8 cellular contexts compared by ENCODE assay signal in genomic region chr3:58585005-58585786, GRCh38. TPM values are rescaled to one million over a fixed set of nuclear protein-coding genes. Genes with fewer than 3 reads are reported as not detected.
DNase-seq lines count a peak whose midpoint lies in the region; ATAC-seq and TF ChIP-seq lines count a peak whose summit lies in the region.

No MANE protein-coding gene starts in this region.

- peaks cover 8% of the 10 kb centered on the region for H3K4me1 ChIP-seq in mucosa of stomach (ENCODE audit: control insufficient read depth, insufficient read depth, low read length)

- no peaks in the 10 kb centered on the region for H3K36me3 ChIP-seq in mucosa of stomach (ENCODE audit: control insufficient read depth, insufficient read depth, low read length)

- peak; percentile 71 for TF ChIP-seq CTCF in AG09319 (IDR thresholded peaks at IDR 0.05; ENCODE audit: low read depth, low read length)

- H3K9me3 ChIP-seq in mucosa of stomach (ENCODE audit: control insufficient read depth, low read length): no peaks in the 10 kb centered on the region

- peak overlapping the region; percentile 45 for H3K4me3 ChIP-seq in mucosa of stomach (ENCODE audit: low read length)

- H3K27me3 ChIP-seq in mucosa of stomach (ENCODE audit: control insufficient read depth, insufficient read depth, low read length): peaks cover 32% of the 10 kb centered on the region

- DNase-seq in AG09319 (ENCODE audit: extremely low read depth, low read depth) (no peak), NCI-H82 (lab: John Stamatoyannopoulos, UW) (peak; percentile 86), activated T-cell treated with anti-CD3 and anti-CD28 coated beads for 48 hours (ENCODE audit: low read depth) (peak; percentile 60)
- DNase-seq in stimulated activated CD8-positive, alpha-beta memory T cell treated with anti-CD3 and anti-CD28 coated beads, Interleukin-7, amount 100 ng/mL, for 24 hours (ENCODE audit: low read depth): peak; percentile 23

- H3K9ac ChIP-seq in mucosa of stomach (ENCODE audit: low read length): peak overlapping the region; percentile 60

- ATAC-seq in GM19035 (IDR thresholded peaks at IDR 0.05; ENCODE audit: unreplicated experiment) (peak; percentile 88), HG03442 (IDR thresholded peaks at IDR 0.05; ENCODE audit: unreplicated experiment) (peak; percentile 86), esophagus mucosa (peak; percentile 85)

RNA-seq across cellular contexts. Expression of gene FAM107A, which starts 8.0 kb away (rescaled TPM):
- 4.1 TPM for total RNA-seq in esophagus mucosa

RNA-seq across cellular contexts. Expression of gene ACOX2, which starts 48.2 kb away (rescaled TPM):
- 14.3 TPM for total RNA-seq in esophagus mucosa
